1 cellular context compared by ENCODE assay signal in the genomic region with DNA sequence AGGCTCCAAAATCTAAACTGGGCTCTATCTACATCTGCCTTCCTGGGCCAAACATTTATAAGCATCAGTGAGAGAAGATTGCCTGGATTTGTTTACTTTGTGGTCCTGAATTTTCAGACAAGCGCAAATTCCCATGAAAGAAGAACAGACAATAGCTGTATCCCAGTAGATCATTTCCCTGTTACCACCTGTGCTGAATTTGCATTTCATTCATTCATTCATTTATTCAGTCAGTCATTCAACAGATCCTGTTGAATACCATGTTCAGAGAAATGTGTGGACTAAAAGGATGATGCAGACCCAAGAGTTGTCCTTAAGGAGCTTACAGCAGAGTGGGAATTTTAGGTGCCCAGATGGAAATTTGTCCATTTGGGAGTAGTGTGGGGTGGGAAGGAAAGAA.
TF ChIP-seq lines count a peak whose summit lies in the region.

No MANE protein-coding gene starts in this region.

TF ChIP-seq in HCT116, 20 proteins besides CTCF, POLR2A, EP300 and RAD21 (continued from another document):
- TF ChIP-seq, protein P1, sequence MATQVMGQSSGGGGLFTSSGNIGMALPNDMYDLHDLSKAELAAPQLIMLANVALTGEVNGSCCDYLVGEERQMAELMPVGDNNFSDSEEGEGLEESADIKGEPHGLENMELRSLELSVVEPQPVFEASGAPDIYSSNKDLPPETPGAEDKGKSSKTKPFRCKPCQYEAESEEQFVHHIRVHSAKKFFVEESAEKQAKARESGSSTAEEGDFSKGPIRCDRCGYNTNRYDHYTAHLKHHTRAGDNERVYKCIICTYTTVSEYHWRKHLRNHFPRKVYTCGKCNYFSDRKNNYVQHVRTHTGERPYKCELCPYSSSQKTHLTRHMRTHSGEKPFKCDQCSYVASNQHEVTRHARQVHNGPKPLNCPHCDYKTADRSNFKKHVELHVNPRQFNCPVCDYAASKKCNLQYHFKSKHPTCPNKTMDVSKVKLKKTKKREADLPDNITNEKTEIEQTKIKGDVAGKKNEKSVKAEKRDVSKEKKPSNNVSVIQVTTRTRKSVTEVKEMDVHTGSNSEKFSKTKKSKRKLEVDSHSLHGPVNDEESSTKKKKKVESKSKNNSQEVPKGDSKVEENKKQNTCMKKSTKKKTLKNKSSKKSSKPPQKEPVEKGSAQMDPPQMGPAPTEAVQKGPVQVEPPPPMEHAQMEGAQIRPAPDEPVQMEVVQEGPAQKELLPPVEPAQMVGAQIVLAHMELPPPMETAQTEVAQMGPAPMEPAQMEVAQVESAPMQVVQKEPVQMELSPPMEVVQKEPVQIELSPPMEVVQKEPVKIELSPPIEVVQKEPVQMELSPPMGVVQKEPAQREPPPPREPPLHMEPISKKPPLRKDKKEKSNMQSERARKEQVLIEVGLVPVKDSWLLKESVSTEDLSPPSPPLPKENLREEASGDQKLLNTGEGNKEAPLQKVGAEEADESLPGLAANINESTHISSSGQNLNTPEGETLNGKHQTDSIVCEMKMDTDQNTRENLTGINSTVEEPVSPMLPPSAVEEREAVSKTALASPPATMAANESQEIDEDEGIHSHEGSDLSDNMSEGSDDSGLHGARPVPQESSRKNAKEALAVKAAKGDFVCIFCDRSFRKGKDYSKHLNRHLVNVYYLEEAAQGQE (IDR thresholded peaks at IDR 0.05; ENCODE audit: low read depth) = no peak
- TF ChIP-seq YY1 (IDR thresholded peaks at IDR 0.05; ENCODE audit: extremely low read depth, insufficient replicate concordance, low read depth, low read length) = no peak
- TF ChIP-seq ZNF274 (IDR thresholded peaks at IDR 0.05; ENCODE audit: low read depth, low read length) = no peak
TF ChIP-seq in HCT116: peak in this region for 0.
